Comparison of ENCODE assay signal across 1 cellular context in the genomic region with DNA sequence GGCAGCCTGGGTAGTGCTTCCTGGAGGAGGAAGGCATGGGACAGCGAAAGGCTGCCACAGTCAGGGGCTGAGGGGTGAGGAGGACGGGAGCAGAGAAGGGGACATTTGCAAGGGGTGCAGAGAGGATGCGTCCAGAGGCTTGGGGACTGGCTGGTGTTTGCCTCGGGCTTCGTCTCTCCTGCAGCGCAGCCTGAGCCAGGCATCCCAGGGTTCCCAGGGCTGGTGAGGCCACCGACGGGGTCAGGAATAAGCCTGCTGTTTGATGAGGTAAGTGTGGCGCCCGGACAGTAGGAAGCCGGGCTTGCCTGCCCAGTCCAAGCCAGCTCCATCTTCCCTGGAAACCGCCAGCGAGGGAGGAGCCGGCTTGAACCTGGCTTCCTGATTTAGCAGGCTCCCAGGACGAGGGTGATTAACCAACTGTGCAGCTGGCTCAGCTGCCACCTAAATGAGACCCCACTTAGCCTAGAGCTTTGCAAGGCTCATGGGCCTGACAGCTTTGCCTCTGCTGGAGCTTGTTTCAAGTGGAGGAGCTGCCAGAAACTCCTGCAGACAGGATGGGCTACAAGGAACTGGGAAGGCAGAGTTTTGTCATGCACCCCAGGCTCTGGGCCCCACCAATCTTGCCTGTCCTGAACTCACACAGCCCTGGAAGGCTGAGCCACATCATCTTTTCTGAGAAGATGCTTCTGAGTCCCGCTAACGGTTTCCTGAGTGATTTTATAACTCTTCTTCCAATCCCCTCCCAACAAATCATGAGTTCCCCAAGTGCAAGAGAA.
TF ChIP-seq lines count a peak whose summit lies in the region.

No MANE protein-coding gene starts in this region.

TF ChIP-seq in GM23338, 12 proteins besides CTCF, POLR2A, EP300 and RAD21 (continued from another document):
- TF ChIP-seq, protein P1, sequence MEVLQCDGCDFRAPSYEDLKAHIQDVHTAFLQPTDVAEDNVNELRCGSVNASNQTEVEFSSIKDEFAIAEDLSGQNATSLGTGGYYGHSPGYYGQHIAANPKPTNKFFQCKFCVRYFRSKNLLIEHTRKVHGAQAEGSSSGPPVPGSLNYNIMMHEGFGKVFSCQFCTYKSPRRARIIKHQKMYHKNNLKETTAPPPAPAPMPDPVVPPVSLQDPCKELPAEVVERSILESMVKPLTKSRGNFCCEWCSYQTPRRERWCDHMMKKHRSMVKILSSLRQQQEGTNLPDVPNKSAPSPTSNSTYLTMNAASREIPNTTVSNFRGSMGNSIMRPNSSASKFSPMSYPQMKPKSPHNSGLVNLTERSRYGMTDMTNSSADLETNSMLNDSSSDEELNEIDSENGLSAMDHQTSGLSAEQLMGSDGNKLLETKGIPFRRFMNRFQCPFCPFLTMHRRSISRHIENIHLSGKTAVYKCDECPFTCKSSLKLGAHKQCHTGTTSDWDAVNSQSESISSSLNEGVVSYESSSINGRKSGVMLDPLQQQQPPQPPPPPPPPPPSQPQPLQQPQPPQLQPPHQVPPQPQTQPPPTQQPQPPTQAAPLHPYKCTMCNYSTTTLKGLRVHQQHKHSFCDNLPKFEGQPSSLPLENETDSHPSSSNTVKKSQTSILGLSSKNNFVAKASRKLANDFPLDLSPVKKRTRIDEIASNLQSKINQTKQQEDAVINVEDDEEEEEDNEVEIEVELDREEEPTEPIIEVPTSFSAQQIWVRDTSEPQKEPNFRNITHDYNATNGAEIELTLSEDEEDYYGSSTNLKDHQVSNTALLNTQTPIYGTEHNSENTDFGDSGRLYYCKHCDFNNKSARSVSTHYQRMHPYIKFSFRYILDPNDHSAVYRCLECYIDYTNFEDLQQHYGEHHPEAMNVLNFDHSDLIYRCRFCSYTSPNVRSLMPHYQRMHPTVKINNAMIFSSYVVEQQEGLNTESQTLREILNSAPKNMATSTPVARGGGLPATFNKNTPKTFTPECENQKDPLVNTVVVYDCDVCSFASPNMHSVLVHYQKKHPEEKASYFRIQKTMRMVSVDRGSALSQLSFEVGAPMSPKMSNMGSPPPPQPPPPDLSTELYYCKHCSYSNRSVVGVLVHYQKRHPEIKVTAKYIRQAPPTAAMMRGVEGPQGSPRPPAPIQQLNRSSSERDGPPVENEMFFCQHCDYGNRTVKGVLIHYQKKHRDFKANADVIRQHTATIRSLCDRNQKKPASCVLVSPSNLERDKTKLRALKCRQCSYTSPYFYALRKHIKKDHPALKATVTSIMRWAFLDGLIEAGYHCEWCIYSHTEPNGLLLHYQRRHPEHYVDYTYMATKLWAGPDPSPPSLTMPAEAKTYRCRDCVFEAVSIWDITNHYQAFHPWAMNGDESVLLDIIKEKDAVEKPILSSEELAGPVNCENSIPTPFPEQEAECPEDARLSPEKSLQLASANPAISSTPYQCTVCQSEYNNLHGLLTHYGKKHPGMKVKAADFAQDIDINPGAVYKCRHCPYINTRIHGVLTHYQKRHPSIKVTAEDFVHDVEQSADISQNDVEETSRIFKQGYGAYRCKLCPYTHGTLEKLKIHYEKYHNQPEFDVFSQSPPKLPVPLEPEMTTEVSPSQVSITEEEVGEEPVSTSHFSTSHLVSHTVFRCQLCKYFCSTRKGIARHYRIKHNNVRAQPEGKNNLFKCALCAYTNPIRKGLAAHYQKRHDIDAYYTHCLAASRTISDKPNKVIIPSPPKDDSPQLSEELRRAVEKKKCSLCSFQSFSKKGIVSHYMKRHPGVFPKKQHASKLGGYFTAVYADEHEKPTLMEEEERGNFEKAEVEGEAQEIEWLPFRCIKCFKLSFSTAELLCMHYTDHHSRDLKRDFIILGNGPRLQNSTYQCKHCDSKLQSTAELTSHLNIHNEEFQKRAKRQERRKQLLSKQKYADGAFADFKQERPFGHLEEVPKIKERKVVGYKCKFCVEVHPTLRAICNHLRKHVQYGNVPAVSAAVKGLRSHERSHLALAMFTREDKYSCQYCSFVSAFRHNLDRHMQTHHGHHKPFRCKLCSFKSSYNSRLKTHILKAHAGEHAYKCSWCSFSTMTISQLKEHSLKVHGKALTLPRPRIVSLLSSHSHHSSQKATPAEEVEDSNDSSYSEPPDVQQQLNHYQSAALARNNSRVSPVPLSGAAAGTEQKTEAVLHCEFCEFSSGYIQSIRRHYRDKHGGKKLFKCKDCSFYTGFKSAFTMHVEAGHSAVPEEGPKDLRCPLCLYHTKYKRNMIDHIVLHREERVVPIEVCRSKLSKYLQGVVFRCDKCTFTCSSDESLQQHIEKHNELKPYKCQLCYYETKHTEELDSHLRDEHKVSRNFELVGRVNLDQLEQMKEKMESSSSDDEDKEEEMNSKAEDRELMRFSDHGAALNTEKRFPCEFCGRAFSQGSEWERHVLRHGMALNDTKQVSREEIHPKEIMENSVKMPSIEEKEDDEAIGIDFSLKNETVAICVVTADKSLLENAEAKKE (CRISPR knock-in tag; IDR thresholded peaks at IDR 0.05), result no peak
- TF ChIP-seq ZNF114 (CRISPR knock-in tag; IDR thresholded peaks at IDR 0.05) (no peak), JUNB (IDR thresholded peaks at IDR 0.05; ENCODE audit: unreplicated experiment) (no peak), EZH2phosphoT487 (IDR thresholded peaks at IDR 0.05; ENCODE audit: unreplicated experiment) (no peak), POLR2AphosphoS5 (IDR thresholded peaks at IDR 0.05; ENCODE audit: low read depth) (no peak), STAT1 (IDR thresholded peaks at IDR 0.05; ENCODE audit: unreplicated experiment) (no peak), NANOG (IDR thresholded peaks at IDR 0.05; ENCODE audit: borderline replicate concordance) (no peak), CREB1 (CRISPR knock-in tag; IDR thresholded peaks at IDR 0.05; ENCODE audit: low read depth) (no peak), ETS1 (IDR thresholded peaks at IDR 0.05) (no peak), ZNF331 (CRISPR knock-in tag; IDR thresholded peaks at IDR 0.05; ENCODE audit: low read depth) (no peak)
- TF ChIP-seq, protein P2, sequence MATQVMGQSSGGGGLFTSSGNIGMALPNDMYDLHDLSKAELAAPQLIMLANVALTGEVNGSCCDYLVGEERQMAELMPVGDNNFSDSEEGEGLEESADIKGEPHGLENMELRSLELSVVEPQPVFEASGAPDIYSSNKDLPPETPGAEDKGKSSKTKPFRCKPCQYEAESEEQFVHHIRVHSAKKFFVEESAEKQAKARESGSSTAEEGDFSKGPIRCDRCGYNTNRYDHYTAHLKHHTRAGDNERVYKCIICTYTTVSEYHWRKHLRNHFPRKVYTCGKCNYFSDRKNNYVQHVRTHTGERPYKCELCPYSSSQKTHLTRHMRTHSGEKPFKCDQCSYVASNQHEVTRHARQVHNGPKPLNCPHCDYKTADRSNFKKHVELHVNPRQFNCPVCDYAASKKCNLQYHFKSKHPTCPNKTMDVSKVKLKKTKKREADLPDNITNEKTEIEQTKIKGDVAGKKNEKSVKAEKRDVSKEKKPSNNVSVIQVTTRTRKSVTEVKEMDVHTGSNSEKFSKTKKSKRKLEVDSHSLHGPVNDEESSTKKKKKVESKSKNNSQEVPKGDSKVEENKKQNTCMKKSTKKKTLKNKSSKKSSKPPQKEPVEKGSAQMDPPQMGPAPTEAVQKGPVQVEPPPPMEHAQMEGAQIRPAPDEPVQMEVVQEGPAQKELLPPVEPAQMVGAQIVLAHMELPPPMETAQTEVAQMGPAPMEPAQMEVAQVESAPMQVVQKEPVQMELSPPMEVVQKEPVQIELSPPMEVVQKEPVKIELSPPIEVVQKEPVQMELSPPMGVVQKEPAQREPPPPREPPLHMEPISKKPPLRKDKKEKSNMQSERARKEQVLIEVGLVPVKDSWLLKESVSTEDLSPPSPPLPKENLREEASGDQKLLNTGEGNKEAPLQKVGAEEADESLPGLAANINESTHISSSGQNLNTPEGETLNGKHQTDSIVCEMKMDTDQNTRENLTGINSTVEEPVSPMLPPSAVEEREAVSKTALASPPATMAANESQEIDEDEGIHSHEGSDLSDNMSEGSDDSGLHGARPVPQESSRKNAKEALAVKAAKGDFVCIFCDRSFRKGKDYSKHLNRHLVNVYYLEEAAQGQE (IDR thresholded peaks at IDR 0.05; ENCODE audit: unreplicated experiment), result no peak
